In genomic region chr1:154575951-154576566, GRCh38 we compare ENCODE assay signal across 1 cellular context.
TF ChIP-seq lines count a peak whose summit lies in the region.

No MANE protein-coding gene starts in this region.

TF ChIP-seq in HEK293, 187 proteins besides CTCF, POLR2A, EP300 and RAD21 (continued from another document):
- TF ChIP-seq ZIC2 (tag by site-specific recombination; IDR thresholded peaks at IDR 0.05) = no peak
- peak; percentile 45 for TF ChIP-seq ZFHX2 (tag by site-specific recombination; conservative IDR thresholded peaks at IDR 0.05)
- 0 out of 2 replicates have a peak, but pooled peaks have one; percentile 12 for TF ChIP-seq ZNF600 (tag by site-specific recombination; IDR thresholded peaks at IDR 0.05)
- TF ChIP-seq EGR2 (tag by site-specific recombination; IDR thresholded peaks at IDR 0.05; ENCODE audit: low read depth) = peak; percentile 33; the same call in 1 of the 2 replicates
